In genomic region chr18:24942144-24942543, GRCh38 we compare ENCODE assay signal across 17 cellular contexts.
DNase-seq lines count a peak whose midpoint lies in the region; ATAC-seq and TF ChIP-seq lines count a peak whose summit lies in the region.
"Had no signal": no experiment of that assay in that cellular context is flagged by ENCODE, and none has a peak within 500 bp of the region (broad histone marks: within the 10 kb centered on the region; RNA-seq: fewer than 3 reads in every experiment).

No MANE protein-coding gene starts in this region.

- CTCF ChIA-PET in mammary epithelial cell (lab: Charles Lee; ENCODE audit: low non-redundant PET): no interaction called here
- CTCF ChIA-PET in CD8-positive, alpha-beta memory T cell (lab: Charles Lee): no interaction called here

- no TSS peak for BruUV-seq in mammary epithelial cell (replicated peaks; lab: Mats Ljungman, UMichigan)

- H3K4me3 Mint-ChIP-seq in CD8-positive, alpha-beta memory T cell: no peak overlapping the region

- no peaks in the 10 kb centered on the region for H3K79me2 ChIP-seq in mammary epithelial cell (ENCODE audit: insufficient read depth, low read length)

- H3K4me1 ChIP-seq in right atrium auricular region (peaks cover 0 to 7% of the 10 kb centered on the region in 2 donors), mammary epithelial cell (ENCODE audit: insufficient read depth, low read length) (no peaks in the 10 kb centered on the region)
- no peaks in the 10 kb centered on the region for H3K4me1 ChIP-seq in CD8-positive, alpha-beta memory T cell (ENCODE audit: insufficient read depth, low read length)

- no peaks in the 10 kb centered on the region for H4K20me1 ChIP-seq in mammary epithelial cell (ENCODE audit: insufficient read depth, low read length)

- no peak overlapping the region for H3K4me2 ChIP-seq in mammary epithelial cell (ENCODE audit: insufficient read depth, low read depth, low read length)

- H3K4me3 ChIP-seq in right atrium auricular region (no peak overlapping the region), mammary epithelial cell (replicated peaks in 1 of 3; ENCODE audit: insufficient read depth in 1 of 3, low read depth in 2 of 3, low read length in 3 of 3) (no peak overlapping the region)
- no peak overlapping the region for H3K4me3 ChIP-seq in CD8-positive, alpha-beta memory T cell (ENCODE audit: low read length)

- H3K27ac Mint-ChIP-seq in CD8-positive, alpha-beta memory T cell: no peak overlapping the region

- 93% methylated on average over 4 of the region's 4 CpGs for WGBS in mammary epithelial cell (ENCODE audit: low coverage, missing lambda C conversion rate)

- TF ChIP-seq CTCF in right atrium auricular region (IDR thresholded peaks at IDR 0.05) (no peak), mammary epithelial cell (conservative IDR thresholded peaks at IDR 0.05 in 1 of 2, IDR thresholded peaks at IDR 0.05 in 1 of 2; ENCODE audit: extremely low read depth in 1 of 2, insufficient read depth in 1 of 2, low read depth in 1 of 2, low read length in 2 of 2) (no peak)

- H3K9me3 Mint-ChIP-seq in CD8-positive, alpha-beta memory T cell: peaks cover 0 to 7% (median 0%) of the 10 kb centered on the region in 5 donors

- no peaks in the 10 kb centered on the region for H3K36me3 ChIP-seq in right atrium auricular region
- H3K36me3 ChIP-seq in mammary epithelial cell (ENCODE audit: insufficient read depth, low read length): no peaks in the 10 kb centered on the region
- no peaks in the 10 kb centered on the region for H3K36me3 ChIP-seq in CD8-positive, alpha-beta memory T cell (ENCODE audit: insufficient read depth, low read length)

- ATAC-seq in Right ventricle myocardium superior (ENCODE audit: poor library complexity) (peak; percentile 71), HG03108 (IDR thresholded peaks at IDR 0.05; ENCODE audit: unreplicated experiment) (no peak)

- H2AFZ ChIP-seq in mammary epithelial cell (ENCODE audit: low read depth, low read length): no peak overlapping the region

- H3K27me3 ChIP-seq in right atrium auricular region (no peaks in the 10 kb centered on the region), mammary epithelial cell (ENCODE audit: insufficient read depth, low read length) (no peaks in the 10 kb centered on the region)
- H3K27me3 ChIP-seq in CD8-positive, alpha-beta memory T cell (ENCODE audit: insufficient read depth, low read length, poor library complexity, severe bottlenecking): no peaks in the 10 kb centered on the region

- DNase-seq in Right ventricle myocardium superior: no peak
- DNase-seq in right atrium auricular region (ENCODE audit: low spot score): no peak
- DNase-seq in NCI-H345 (lab: John Stamatoyannopoulos, UW): peak; percentile 32
- peak; percentile 4 for DNase-seq in mammary epithelial cell
- no peak for DNase-seq in middle frontal gyrus (ENCODE audit: extremely low spot score, low spot score)
- no peak for DNase-seq in CD8-positive, alpha-beta memory T cell
- DNase-seq: ACHN, C1 segment of cervical spinal cord, Kasumi-1, MM.1S, NCI-H1092 treated with DMSO at 0.1 percent for 48 hours, NCI-H1694, NCI-H2081 treated with DMSO at 0.1 percent for 48 hours, NCI-H446, NCI-H526 treated with DMSO at 0.1 percent for 48 hours, RPMI8226 had no signal

- POLR2A ChIA-PET in CD8-positive, alpha-beta memory T cell (lab: Charles Lee): no interaction called here

- no peaks in the 10 kb centered on the region for H3K36me3 Mint-ChIP-seq in CD8-positive, alpha-beta memory T cell

- in situ Hi-C loops in mammary epithelial cell (cut with MboI; ENCODE audit: low sequenced_read_pairs in 2 of 2): no loop called here

- H3K9me3 ChIP-seq in right atrium auricular region (no peaks in the 10 kb centered on the region), mammary epithelial cell (replicated peaks; ENCODE audit: insufficient read depth, low read length) (no peaks in the 10 kb centered on the region)
- H3K9me3 ChIP-seq in CD8-positive, alpha-beta memory T cell (ENCODE audit: low read length): no peaks in the 10 kb centered on the region

- intact Hi-C loops in Right ventricle myocardium superior (cut with DNase I): no loop called here
- intact Hi-C loops in mammary epithelial cell (cut with micrococcal nuclease): no loop called here

- dilution Hi-C loops in mammary epithelial cell (cut with HindIII; ENCODE audit: low sequenced_read_pairs): no loop called here

- H3K9ac ChIP-seq in mammary epithelial cell (ENCODE audit: insufficient read depth, low read length): no peak overlapping the region

- no peaks in the 10 kb centered on the region for H3K4me1 Mint-ChIP-seq in CD8-positive, alpha-beta memory T cell

- H3K27me3 Mint-ChIP-seq in CD8-positive, alpha-beta memory T cell: peaks cover 0 to 4% of the 10 kb centered on the region in 2 donors

- no peak overlapping the region for H3K27ac ChIP-seq in right atrium auricular region
- no peak overlapping the region for H3K27ac ChIP-seq in mammary epithelial cell (ENCODE audit: insufficient read depth, low read depth, low read length)
- H3K27ac ChIP-seq in CD8-positive, alpha-beta memory T cell (ENCODE audit: low read depth, low read length): no peak overlapping the region

Comparison
In these comparisons a context has a peak if more than half of its experiments do, and no peak if none do; other contexts are left out.
1. DNase-seq: peak in NCI-H345 (single experiment) and mammary epithelial cell (single experiment); none in Right ventricle myocardium superior (single experiment), right atrium auricular region (single experiment), middle frontal gyrus (single experiment) and CD8-positive, alpha-beta memory T cell (0 of 5).